Comparison of ENCODE assay signal across 12 cellular contexts in the genomic region with DNA sequence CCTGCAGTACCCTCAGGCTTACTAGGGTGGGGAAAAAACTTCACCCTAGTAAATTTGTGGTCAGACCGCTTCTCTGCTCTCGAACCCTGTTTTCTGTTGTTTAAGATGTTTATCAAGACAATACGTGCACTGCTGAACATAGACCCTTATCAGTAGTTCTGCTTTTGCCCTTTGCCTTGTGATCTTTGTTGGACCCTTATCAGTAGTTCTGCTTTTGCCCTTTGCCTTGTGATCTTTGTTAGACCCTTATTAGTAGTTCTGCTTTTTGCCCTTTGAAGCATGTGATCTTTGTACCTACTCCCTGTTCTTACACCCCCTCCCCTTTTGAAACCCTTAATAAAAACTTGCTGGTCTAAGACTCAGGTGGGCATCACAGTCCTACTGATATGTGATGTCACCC. TPM values are rescaled to one million over a fixed set of nuclear protein-coding genes. Genes with fewer than 3 reads are reported as not detected.
DNase-seq lines count a peak whose midpoint lies in the region; ATAC-seq, FAIRE-seq and TF ChIP-seq lines count a peak whose summit lies in the region.
"Not testable (repeated sequence)": the region's sequence is repeated elsewhere in the genome, so short reads cannot be mapped to it uniquely, and the experiment has no call there.
"Had no signal": no experiment of that assay in that cellular context is flagged by ENCODE, and none has a peak within 500 bp of the region (broad histone marks: within the 10 kb centered on the region; RNA-seq: fewer than 3 reads in every experiment).

No MANE protein-coding gene starts in this region.

- H3K27ac ChIP-seq in K562 (ENCODE audit: extremely low read depth, low read depth, low read length), result not testable (repeated sequence)

- not testable (repeated sequence) for DNase-seq in Caco-2; activated CD8-positive, alpha-beta memory T cell treated with anti-CD3 and anti-CD28 coated beads, Interleukin-2, amount 10 ng/mL, durations not matched to agents 7 days and 5 days; K562 (ENCODE audit: extremely low read depth in 1 of 4, low spot score in 3 of 4); endothelial cell (ENCODE audit: low spot score); neural crest cell (ENCODE audit: low read depth, low spot score)
- peak; percentile 40 for DNase-seq in OCI-M1 (lab: John Stamatoyannopoulos, UW)

- not testable (repeated sequence) for BruUV-seq in Caco-2 (replicated peaks; lab: Mats Ljungman, UMichigan); K562 (replicated peaks; lab: Mats Ljungman, UMichigan)

- CTCF ChIA-PET in Caco-2 (lab: Charles Lee); K562 (lab: Yijun Ruan, JAX; ENCODE audit: low intra/inter-chr PET ratio): not testable (repeated sequence)
- CTCF ChIA-PET in activated CD8-positive, alpha-beta memory T cell treated with anti-CD3 and anti-CD28 coated beads, Interleukin-2, amount 10 ng/mL, durations not matched to agents 7 days and 5 days (lab: Charles Lee), result interaction anchor here (6.1 kb wide), 1 partner anchor 14 kb away, joined by 25 read pairs; no protein-coding TSS in a partner anchor

- not testable (repeated sequence) for TF ChIP-seq RAD21 in K562 (CRISPR knock-in tag; conservative IDR thresholded peaks at IDR 0.05 in 1 of 2, IDR thresholded peaks at IDR 0.05 in 1 of 2)

- not testable (repeated sequence) for H3K27ac Mint-ChIP-seq in Caco-2 (ENCODE audit: unreplicated experiment); endothelial cell (ENCODE audit: unreplicated experiment); neural crest cell (ENCODE audit: unreplicated experiment)
- peak overlapping the region; percentile 66 for H3K27ac Mint-ChIP-seq in activated CD8-positive, alpha-beta memory T cell treated with anti-CD3 and anti-CD28 coated beads, Interleukin-2, amount 10 ng/mL, durations not matched to agents 7 days and 5 days

- WGBS in K562 (ENCODE audit: insufficient coverage, low coverage, missing lambda C conversion rate), result 58% methylated on average over 3 of the region's 3 CpGs

- not testable (repeated sequence) for FAIRE-seq in K562 (lab: Jason Lieb, UNC)

- not testable (repeated sequence) for H4K20me1 ChIP-seq in K562 (replicated peaks; ENCODE audit: control insufficient read depth, insufficient read depth, low read length)

- TF ChIP-seq EP300 in K562 (IDR thresholded peaks at IDR 0.05; ENCODE audit: low read length), result not testable (repeated sequence)

- not testable (repeated sequence) for H2AFZ ChIP-seq in K562 (ENCODE audit: low read depth, low read length)

- not testable (repeated sequence) for H3K9ac ChIP-seq in K562 (ENCODE audit: insufficient read depth in 1 of 2, low read depth in 2 of 2, low read length in 2 of 2)

- H3K9me3 Mint-ChIP-seq in Caco-2 (ENCODE audit: unreplicated experiment) (peaks cover 25% of the 10 kb centered on the region), neural crest cell (peaks cover 14% of the 10 kb centered on the region)
- H3K9me3 Mint-ChIP-seq in activated CD8-positive, alpha-beta memory T cell treated with anti-CD3 and anti-CD28 coated beads, Interleukin-2, amount 10 ng/mL, durations not matched to agents 7 days and 5 days (ENCODE audit: low read depth); endothelial cell (ENCODE audit: unreplicated experiment): not testable (repeated sequence)

- H3K36me3 ChIP-seq in Caco-2 (ENCODE audit: control insufficient read depth, insufficient read depth, low read length), result not testable (repeated sequence)
- peaks cover 42% of the 10 kb centered on the region for H3K36me3 ChIP-seq in K562 (ENCODE audit: control insufficient read depth, insufficient read depth, low read length)

- TF ChIP-seq CTCF in Caco-2 (IDR thresholded peaks at IDR 0.05; ENCODE audit: insufficient read depth in 1 of 2, low read depth in 1 of 2, low read length in 1 of 2, severe bottlenecking in 1 of 2, unreplicated experiment in 1 of 2); K562 (IDR thresholded peaks at IDR 0.05 in 2 of 3, conservative IDR thresholded peaks at IDR 0.05 in 1 of 3; ENCODE audit: insufficient read depth in 2 of 3, low read depth in 1 of 3, low read length in 3 of 3); endothelial cell (IDR thresholded peaks at IDR 0.05; ENCODE audit: unreplicated experiment); neural crest cell (conservative IDR thresholded peaks at IDR 0.05): not testable (repeated sequence)

- not testable (repeated sequence) for H3K27me3 ChIP-seq in Caco-2 (replicated peaks; ENCODE audit: control insufficient read depth, insufficient read depth, low read length); K562 (ENCODE audit: control insufficient read depth in 2 of 2, insufficient read depth in 2 of 2, low read length in 2 of 2)

- 0 out of 2 replicates have a peak, but pooled peaks cover 25% of the 10 kb centered on the region for H3K4me1 ChIP-seq in Caco-2
- H3K4me1 ChIP-seq in K562 (replicated peaks in 1 of 2; ENCODE audit: control insufficient read depth in 2 of 2, insufficient read depth in 2 of 2, low read length in 2 of 2), result peaks cover 14 to 16% of the 10 kb centered on the region in 2 experiments

- not testable (repeated sequence) for H3K4me3 ChIP-seq in Caco-2 (ENCODE audit: low read depth, low read length); K562

- H3K4me1 Mint-ChIP-seq in Caco-2 (ENCODE audit: low read depth, unreplicated experiment) (peaks cover 24% of the 10 kb centered on the region), endothelial cell (ENCODE audit: unreplicated experiment) (peaks cover 18% of the 10 kb centered on the region), neural crest cell (peaks cover 37% of the 10 kb centered on the region)
- H3K4me1 Mint-ChIP-seq in activated CD8-positive, alpha-beta memory T cell treated with anti-CD3 and anti-CD28 coated beads, Interleukin-2, amount 10 ng/mL, durations not matched to agents 7 days and 5 days, result peaks cover 72% of the 10 kb centered on the region

- POLR2A ChIA-PET in Caco-2 (lab: Charles Lee), result not testable (repeated sequence)
- POLR2A ChIA-PET in K562 (lab: Yijun Ruan, JAX), result interaction anchor here (0.6 kb wide), 1 partner anchor 14 kb away, joined by 3 read pairs; no protein-coding TSS in a partner anchor

- peak overlapping the region; percentile 29; the same call in 1 of the 2 replicates for H3K4me2 ChIP-seq in K562 (ENCODE audit: insufficient read depth, low read length)

- peaks cover 42% of the 10 kb centered on the region for H3K36me3 Mint-ChIP-seq in Caco-2 (ENCODE audit: insufficient read depth, unreplicated experiment)
- peaks cover 67% of the 10 kb centered on the region for H3K36me3 Mint-ChIP-seq in activated CD8-positive, alpha-beta memory T cell treated with anti-CD3 and anti-CD28 coated beads, Interleukin-2, amount 10 ng/mL, durations not matched to agents 7 days and 5 days
- H3K36me3 Mint-ChIP-seq in endothelial cell (ENCODE audit: low read depth, unreplicated experiment), result peaks cover 16% of the 10 kb centered on the region
- H3K36me3 Mint-ChIP-seq in neural crest cell (ENCODE audit: low read depth), result peaks cover 43% of the 10 kb centered on the region

- not testable (repeated sequence) for ATAC-seq in activated CD8-positive, alpha-beta memory T cell treated with anti-CD3 and anti-CD28 coated beads, Interleukin-2, amount 10 ng/mL, durations not matched to agents 7 days and 5 days; K562

- intact Hi-C loops in Caco-2 (cut with micrococcal nuclease; ENCODE audit: unreplicated experiment), result loop anchor here (5.0 kb wide), 1 partner anchor 98 kb away; no protein-coding TSS in a partner anchor
- intact Hi-C loops in K562 (cut with micrococcal nuclease), result not testable (repeated sequence)

- H3K4me3 Mint-ChIP-seq in Caco-2 (ENCODE audit: unreplicated experiment) (peak overlapping the region; percentile 44), endothelial cell (ENCODE audit: unreplicated experiment) (peak overlapping the region; percentile 78), neural crest cell (peak overlapping the region; percentile 73)
- H3K4me3 Mint-ChIP-seq in activated CD8-positive, alpha-beta memory T cell treated with anti-CD3 and anti-CD28 coated beads, Interleukin-2, amount 10 ng/mL, durations not matched to agents 7 days and 5 days, result not testable (repeated sequence)

- not testable (repeated sequence) for TF ChIP-seq POLR2A in K562 (conservative IDR thresholded peaks at IDR 0.05)

- H3K9me3 ChIP-seq in Caco-2, result not testable (repeated sequence)
- peaks cover 17% of the 10 kb centered on the region for H3K9me3 ChIP-seq in K562 (replicated peaks; ENCODE audit: control insufficient read depth, insufficient read depth, low read depth, low read length)

- H3K27me3 Mint-ChIP-seq in Caco-2 (ENCODE audit: insufficient read depth, unreplicated experiment); activated CD8-positive, alpha-beta memory T cell treated with anti-CD3 and anti-CD28 coated beads, Interleukin-2, amount 10 ng/mL, durations not matched to agents 7 days and 5 days; endothelial cell (ENCODE audit: unreplicated experiment); neural crest cell (ENCODE audit: low read depth): not testable (repeated sequence)

- in situ Hi-C loops in K562 (cut with MboI), result not testable (repeated sequence)

- H3K9me1 ChIP-seq in K562 (ENCODE audit: control insufficient read depth, insufficient read depth, low read length), result not testable (repeated sequence)

- H3K79me2 ChIP-seq in K562 (ENCODE audit: control insufficient read depth, insufficient read depth, low read length), result peaks cover 78% of the 10 kb centered on the region

RNA-seq across cellular contexts. Expression of gene GLO1, which starts 3.2 kb away (rescaled TPM):
- total RNA-seq in Caco-2 (2022), result 146 and 155 TPM in 2 replicates
- total RNA-seq in activated CD8-positive, alpha-beta memory T cell treated with anti-CD3 and anti-CD28 coated beads, Interleukin-2, amount 10 ng/mL, durations not matched to agents 7 days and 5 days, result 100 to 1,000 TPM; 130 to 149 TPM
- total RNA-seq in K562 (2011; cell fraction: chromatin; rRNA removed; ENCODE audit: low replicate concordance), result 16.7 and 46.2 TPM in 2 replicates
- 17.6 and 18.0 TPM in 2 replicates for total RNA-seq in K562 (2011; cell fraction: nucleolus; rRNA removed)
- total RNA-seq in K562 (2011; cell fraction: nucleoplasm; rRNA removed), result 33.9 and 56.4 TPM in 2 replicates
- total RNA-seq in K562 (2014; rRNA removed), result 185 and 193 TPM in 2 replicates
- 268 and 311 TPM in 2 replicates for total RNA-seq in K562 (2014; rRNA removed; fragmentation: Illumina TruSeq; extraction: Trizol)
- 234 and 252 TPM in 2 replicates for total RNA-seq in K562 (2015; rRNA removed; fragmentation: Illumina TruSeq; extraction: Trizol)
- 171 and 173 TPM in 2 replicates for total RNA-seq in K562 (2021)
- 253 and 331 TPM in 2 replicates for polyA plus RNA-seq in K562 (2011; rRNA removed)
- 80.9 and 156 TPM in 2 replicates for polyA plus RNA-seq in K562 (2011; cell fraction: cytosol; rRNA removed)
- polyA plus RNA-seq in K562 (2011; cell fraction: nucleus; rRNA removed), result 32.5 and 59.8 TPM in 2 replicates
- 153 and 176 TPM in 2 replicates for polyA plus RNA-seq in K562 (2012)
- polyA plus RNA-seq in K562 (2014; fragmentation: Illumina TruSeq; extraction: Trizol), result 239 and 261 TPM in 2 replicates
- 100 to 1,000 TPM; 155 to 203 TPM for polyA plus RNA-seq in K562 (2014; fragmentation: Nextera tagmentation; extraction: Ambion mirVana)
- 201 and 204 TPM in 2 replicates for polyA plus RNA-seq in K562 (2014; rRNA removed)
- polyA minus RNA-seq in K562 (2011; rRNA and poly(A)+ RNA removed), result 172 and 181 TPM in 2 replicates
- 71.5 and 91.3 TPM in 2 replicates for polyA minus RNA-seq in K562 (2011; cell fraction: cytosol; rRNA and poly(A)+ RNA removed)
- 11.7 and 30.0 TPM in 2 replicates for polyA minus RNA-seq in K562 (2011; cell fraction: nucleus; rRNA and poly(A)+ RNA removed)
- total RNA-seq in endothelial cell (ENCODE audit: unreplicated experiment), result 83.6 TPM
- total RNA-seq in neural crest cell, result 149 and 162 TPM in 2 replicates

RNA-seq across cellular contexts. Expression of gene DNAH8, which starts 15.4 kb away (rescaled TPM):
- total RNA-seq in Caco-2 (2022) (not detected in 2 replicates), K562 (2014; rRNA removed) (1.3 and 1.4 TPM in 2 replicates), K562 (2014; rRNA removed; fragmentation: Illumina TruSeq; extraction: Trizol) (3.9 and 4.2 TPM in 2 replicates), K562 (2015; rRNA removed; fragmentation: Illumina TruSeq; extraction: Trizol) (2.7 and 3.0 TPM in 2 replicates), K562 (2021) (2.8 and 2.9 TPM in 2 replicates), endothelial cell (ENCODE audit: unreplicated experiment) (0.05 TPM), neural crest cell (0.05 and 0.39 TPM in 2 replicates)
- under 1 TPM; 0.12 to 0.15 TPM for total RNA-seq in activated CD8-positive, alpha-beta memory T cell treated with anti-CD3 and anti-CD28 coated beads, Interleukin-2, amount 10 ng/mL, durations not matched to agents 7 days and 5 days
- total RNA-seq in K562 (2011; cell fraction: chromatin; rRNA removed; ENCODE audit: low replicate concordance), result 34.0 and 46.0 TPM in 2 replicates
- total RNA-seq in K562 (2011; cell fraction: nucleolus; rRNA removed), result 2.8 and 5.4 TPM in 2 replicates
- total RNA-seq in K562 (2011; cell fraction: nucleoplasm; rRNA removed), result 5.0 and 10.5 TPM in 2 replicates
- polyA plus RNA-seq in K562 (2011; rRNA removed) (4.2 and 6.8 TPM in 2 replicates), K562 (2014; fragmentation: Illumina TruSeq; extraction: Trizol) (1.9 and 2.2 TPM in 2 replicates), K562 (2014; fragmentation: Nextera tagmentation; extraction: Ambion mirVana) (1 to 10 TPM; 1.2 to 1.3 TPM), K562 (2014; rRNA removed) (2.5 and 4.0 TPM in 2 replicates)
- 0.49 and 2.6 TPM in 2 replicates for polyA plus RNA-seq in K562 (2011; cell fraction: cytosol; rRNA removed)
- 13.0 and 21.6 TPM in 2 replicates for polyA plus RNA-seq in K562 (2011; cell fraction: nucleus; rRNA removed)
- 2.2 and 3.1 TPM in 2 replicates for polyA plus RNA-seq in K562 (2012)
- 12.4 and 32.0 TPM in 2 replicates for polyA minus RNA-seq in K562 (2011; rRNA and poly(A)+ RNA removed)
- 1.4 and 2.3 TPM in 2 replicates for polyA minus RNA-seq in K562 (2011; cell fraction: cytosol; rRNA and poly(A)+ RNA removed)
- polyA minus RNA-seq in K562 (2011; cell fraction: nucleus; rRNA and poly(A)+ RNA removed), result 7.8 and 27.9 TPM in 2 replicates
- total RNA-seq: CD8-positive, alpha-beta T cell; GM23338; H4; H9; HFFc6 had no signal
- polyA plus RNA-seq: AG04450 had no signal

RNA-seq across cellular contexts. Expression of gene BTBD9, which starts 60.0 kb away (rescaled TPM):
- total RNA-seq in Caco-2 (2022), result 19.0 and 19.6 TPM in 2 replicates
- total RNA-seq in activated CD8-positive, alpha-beta memory T cell treated with anti-CD3 and anti-CD28 coated beads, Interleukin-2, amount 10 ng/mL, durations not matched to agents 7 days and 5 days, result 10 to 100 TPM; 11.0 to 13.8 TPM
- total RNA-seq in K562 (2011; cell fraction: chromatin; rRNA removed; ENCODE audit: low replicate concordance), result 11.1 and 16.4 TPM in 2 replicates
- total RNA-seq in K562 (2011; cell fraction: nucleolus; rRNA removed), result 1.8 and 4.7 TPM in 2 replicates
- 4.4 and 5.3 TPM in 2 replicates for total RNA-seq in K562 (2011; cell fraction: nucleoplasm; rRNA removed)
- 0.36 and 0.53 TPM in 2 replicates for total RNA-seq in K562 (2014; rRNA removed)
- total RNA-seq in K562 (2014; rRNA removed; fragmentation: Illumina TruSeq; extraction: Trizol), result 1.0 and 1.1 TPM in 2 replicates
- 0.72 and 1.1 TPM in 2 replicates for total RNA-seq in K562 (2015; rRNA removed; fragmentation: Illumina TruSeq; extraction: Trizol)
- 0.83 and 1.5 TPM in 2 replicates for total RNA-seq in K562 (2021)
- 1.0 and 1.6 TPM in 2 replicates for polyA plus RNA-seq in K562 (2011; rRNA removed)
- polyA plus RNA-seq in K562 (2011; cell fraction: cytosol; rRNA removed), result 0.37 and 0.65 TPM in 2 replicates
- 1.6 and 2.0 TPM in 2 replicates for polyA plus RNA-seq in K562 (2011; cell fraction: nucleus; rRNA removed)
- 0.66 and 1.6 TPM in 2 replicates for polyA plus RNA-seq in K562 (2012)
- 0.48 and 0.56 TPM in 2 replicates for polyA plus RNA-seq in K562 (2014; fragmentation: Illumina TruSeq; extraction: Trizol)
- polyA plus RNA-seq in K562 (2014; fragmentation: Nextera tagmentation; extraction: Ambion mirVana), result under 1 TPM; 0.08 to 0.10 TPM
- 0.58 and 1.4 TPM in 2 replicates for polyA plus RNA-seq in K562 (2014; rRNA removed)
- polyA minus RNA-seq in K562 (2011; rRNA and poly(A)+ RNA removed), result 6.7 and 7.7 TPM in 2 replicates
- 0.67 and 1.1 TPM in 2 replicates for polyA minus RNA-seq in K562 (2011; cell fraction: cytosol; rRNA and poly(A)+ RNA removed)
- polyA minus RNA-seq in K562 (2011; cell fraction: nucleus; rRNA and poly(A)+ RNA removed), result 4.3 and 6.8 TPM in 2 replicates
- 10.3 TPM for total RNA-seq in endothelial cell (ENCODE audit: unreplicated experiment)
- total RNA-seq in neural crest cell, result 15.4 and 18.0 TPM in 2 replicates
